ENCODE assay signal across 1 cellular context in genomic region chr3:184335291-184335660, GRCh38.
TF ChIP-seq lines count a peak whose summit lies in the region.

No MANE protein-coding gene starts in this region.

TF ChIP-seq in endothelial cell of umbilical vein, 7 proteins besides CTCF, POLR2A, EP300 and RAD21:
- TF ChIP-seq JUN (IDR thresholded peaks at IDR 0.05; ENCODE audit: borderline replicate concordance, insufficient read depth, insufficient read length, low read depth) (no peak), EZH2 (IDR thresholded peaks at IDR 0.05; ENCODE audit: borderline replicate concordance, low read depth, low read length, severe bottlenecking) (no peak), POLR2AphosphoS5 (IDR thresholded peaks at IDR 0.05; ENCODE audit: insufficient read depth, low read depth, low read length) (no peak), MYC (IDR thresholded peaks at IDR 0.05; ENCODE audit: low read depth, low read length) (no peak), FOS (IDR thresholded peaks at IDR 0.05; ENCODE audit: borderline replicate concordance, insufficient read depth, low read length) (no peak), GATA2 (IDR thresholded peaks at IDR 0.05; ENCODE audit: insufficient read depth, insufficient read length, low read depth, low read length) (no peak)
- TF ChIP-seq, protein P1, sequence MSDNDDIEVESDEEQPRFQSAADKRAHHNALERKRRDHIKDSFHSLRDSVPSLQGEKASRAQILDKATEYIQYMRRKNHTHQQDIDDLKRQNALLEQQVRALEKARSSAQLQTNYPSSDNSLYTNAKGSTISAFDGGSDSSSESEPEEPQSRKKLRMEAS (IDR thresholded peaks at IDR 0.05; ENCODE audit: insufficient read depth, insufficient read length), result no peak
